21 cellular contexts compared by ENCODE assay signal in the genomic region with DNA sequence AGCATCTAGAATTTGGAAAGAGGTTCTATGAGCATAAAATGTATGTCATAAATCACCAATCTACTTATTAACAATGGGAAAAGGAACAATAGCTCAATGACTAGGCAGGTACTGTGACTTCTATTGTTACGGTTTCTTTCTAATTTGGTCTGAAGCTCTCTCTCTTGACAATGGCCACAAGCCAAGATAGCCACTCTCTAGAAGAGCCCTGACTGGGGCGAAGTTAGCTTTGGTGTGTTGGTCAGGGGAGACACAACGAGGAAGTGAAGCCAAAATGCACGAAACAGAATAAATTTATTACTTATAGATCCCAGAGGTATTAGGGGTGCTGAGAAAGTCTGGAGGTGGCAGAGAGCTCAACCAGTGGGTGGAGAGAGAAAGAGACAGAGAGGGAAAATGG. TPM values are rescaled to one million over a fixed set of nuclear protein-coding genes. Genes with fewer than 3 reads are reported as not detected.
DNase-seq lines count a peak whose midpoint lies in the region; ATAC-seq and TF ChIP-seq lines count a peak whose summit lies in the region.
"Had no signal": no experiment of that assay in that cellular context is flagged by ENCODE, and none has a peak within 500 bp of the region (broad histone marks: within the 10 kb centered on the region; RNA-seq: fewer than 3 reads in every experiment).

No MANE protein-coding gene starts in this region.

- no peaks in the 10 kb centered on the region for H3K9me3 ChIP-seq in osteoblast (ENCODE audit: low read depth, low read length)
- no peaks in the 10 kb centered on the region for H3K9me3 ChIP-seq in testis
- H3K9me3 ChIP-seq: MG63, mucosa of descending colon, neutrophil had no signal

- H4K20me1 ChIP-seq in GM23338 (replicated peaks; ENCODE audit: insufficient read depth): no peaks in the 10 kb centered on the region
- H4K20me1 ChIP-seq in osteoblast (ENCODE audit: insufficient read depth, low read length): no peaks in the 10 kb centered on the region

- no peaks in the 10 kb centered on the region for H3F3A ChIP-seq in GM23338 (replicated peaks; ENCODE audit: low read depth)

- H3K4me1 Mint-ChIP-seq in GM23338: peaks cover 8% of the 10 kb centered on the region; the same call in 2 of the 3 replicates

- ATAC-seq in GM18511 (IDR thresholded peaks at IDR 0.05; ENCODE audit: unreplicated experiment) (peak; percentile 7), GM23338 (no peak), HG02588 (IDR thresholded peaks at IDR 0.05; ENCODE audit: unreplicated experiment) (no peak)
- ATAC-seq: activated naive CD4-positive, alpha-beta T cell treated with anti-CD3 and anti-CD28 coated beads, Interleukin-2, amount 50 U/mL, for 72 hours; activated T-cell treated with anti-CD3 and anti-CD28 coated beads, Interleukin-2, amount 50 U/mL, for 4 hours; mucosa of descending colon; right cardiac atrium had no signal

- H3K4me1 ChIP-seq in GM23338 (ENCODE audit: insufficient read depth) (no peaks in the 10 kb centered on the region; the same call in 1 of the 2 replicates), osteoblast (ENCODE audit: insufficient read depth, low read length) (peaks cover 51% of the 10 kb centered on the region), testis (no peaks in the 10 kb centered on the region)

- H3K4me2 ChIP-seq in GM23338: no peak overlapping the region
- no peak overlapping the region for H3K4me2 ChIP-seq in osteoblast (ENCODE audit: insufficient read depth, low read length)

- TF ChIP-seq CTCF in GM23338 (conservative IDR thresholded peaks at IDR 0.05; ENCODE audit: low read depth in 2 of 2) (no peak), osteoblast (IDR thresholded peaks at IDR 0.05; ENCODE audit: extremely low read depth, low read depth, low read length) (no peak), testis (IDR thresholded peaks at IDR 0.05) (no peak)

- DNase-seq in GM23338 (ENCODE audit: low spot score) (no peak), NCI-H69 (lab: John Stamatoyannopoulos, UW) (peak; percentile 56), osteoblast (ENCODE audit: insufficient read length, low spot score, missing footprints) (no peak), HT-29 (ENCODE audit: low spot score) (no peak), testis (no peak)
- DNase-seq: activated CD8-positive, alpha-beta T cell treated with anti-CD3 and anti-CD28 coated beads for 36 hours; activated T-cell treated with anti-CD3 and anti-CD28 coated beads, Interleukin-2, amount 50 U/mL, for 4 hours; AML-193; brain microvascular endothelial cell; Calu3; MG63; mucosa of descending colon; NCI-H146; right cardiac atrium; T-helper 17 cell had no signal

- H3K36me3 Mint-ChIP-seq in GM23338 (ENCODE audit: low read depth): no peaks in the 10 kb centered on the region
- H3K36me3 Mint-ChIP-seq: activated naive CD4-positive, alpha-beta T cell treated with anti-CD3 and anti-CD28 coated beads, Interleukin-2, amount 50 U/mL, for 72 hours; WTC11 had no signal

- TF ChIP-seq POLR2A in testis (IDR thresholded peaks at IDR 0.05): no peak

- H3K36me3 ChIP-seq in GM23338 (ENCODE audit: insufficient read depth) (no peaks in the 10 kb centered on the region), osteoblast (ENCODE audit: insufficient read depth, low read length) (no peaks in the 10 kb centered on the region), testis (ENCODE audit: low read depth, missing control alignments) (no peaks in the 10 kb centered on the region)
- H3K36me3 ChIP-seq: brain microvascular endothelial cell, MG63, neutrophil had no signal

- H3K4me3 ChIP-seq in GM23338 (no peak overlapping the region), osteoblast (ENCODE audit: insufficient read depth, low read length) (no peak overlapping the region), testis (no peak overlapping the region)
- H3K4me3 ChIP-seq: MG63, mucosa of descending colon had no signal

- H2AFZ ChIP-seq in GM23338 (no peak overlapping the region), osteoblast (ENCODE audit: low read length) (peak overlapping the region; percentile 40)

- 79 to 89% methylated on average over 4 of the region's 4 CpGs for WGBS in testis, 2 donors

- H3K9me3 Mint-ChIP-seq in GM23338: no peaks in the 10 kb centered on the region
- H3K9me3 Mint-ChIP-seq: activated CD8-positive, alpha-beta T cell treated with anti-CD3 and anti-CD28 coated beads for 36 hours; activated naive CD4-positive, alpha-beta T cell treated with anti-CD3 and anti-CD28 coated beads, Interleukin-2, amount 50 U/mL, for 72 hours; activated T-cell treated with anti-CD3 and anti-CD28 coated beads, Interleukin-2, amount 50 U/mL, for 4 hours; dendritic cell treated with granulocyte-macrophage colony-stimulating factor and Interleukin-4, amounts not matched to agents 40 ng/mL and 50 ng/mL, for 4 days; WTC11 had no signal

- H3K9me2 ChIP-seq in GM23338 (ENCODE audit: insufficient read depth): no peaks in the 10 kb centered on the region

- no peak overlapping the region; the same call in 2 of the 3 replicates for H3K4me3 Mint-ChIP-seq in GM23338
- H3K4me3 Mint-ChIP-seq: activated CD8-positive, alpha-beta T cell treated with anti-CD3 and anti-CD28 coated beads for 36 hours; activated T-cell treated with anti-CD3 and anti-CD28 coated beads, Interleukin-2, amount 50 U/mL, for 4 hours; dendritic cell treated with granulocyte-macrophage colony-stimulating factor and Interleukin-4, amounts not matched to agents 40 ng/mL and 50 ng/mL, for 4 days; T-helper 17 cell; WTC11 had no signal

- H3K27me3 ChIP-seq in GM23338 (ENCODE audit: insufficient read depth) (no peaks in the 10 kb centered on the region), osteoblast (ENCODE audit: insufficient read depth, low read length) (no peaks in the 10 kb centered on the region), testis (no peaks in the 10 kb centered on the region)
- H3K27me3 ChIP-seq: brain microvascular endothelial cell, MG63 had no signal

- H3K27ac ChIP-seq in GM23338 (ENCODE audit: low read depth) (no peak overlapping the region), osteoblast (ENCODE audit: low read depth, low read length) (no peak overlapping the region), testis (no peak overlapping the region)
- H3K27ac ChIP-seq: neutrophil had no signal

- no peaks in the 10 kb centered on the region for H3K79me2 ChIP-seq in GM23338 (replicated peaks; ENCODE audit: insufficient read depth)
- H3K79me2 ChIP-seq in osteoblast (ENCODE audit: insufficient read depth, low read length): no peaks in the 10 kb centered on the region

- peaks cover 2% of the 10 kb centered on the region for H3K27me3 Mint-ChIP-seq in GM23338 (ENCODE audit: insufficient read depth, low read depth, poor library complexity)

- intact Hi-C loops in testis (cut with DNase I; ENCODE audit: low total_unique reads): no loop called here

- H3K27ac Mint-ChIP-seq in GM23338: peak overlapping the region; percentile 14; the same call in 1 of the 2 replicates
- H3K27ac Mint-ChIP-seq: activated CD8-positive, alpha-beta T cell treated with anti-CD3 and anti-CD28 coated beads for 36 hours; dendritic cell treated with granulocyte-macrophage colony-stimulating factor and Interleukin-4, amounts not matched to agents 40 ng/mL and 50 ng/mL, for 4 days; T-helper 17 cell; WTC11 had no signal

TF ChIP-seq in GM23338, 12 proteins besides CTCF, POLR2A, EP300 and RAD21:
- TF ChIP-seq CREB1 (CRISPR knock-in tag; IDR thresholded peaks at IDR 0.05; ENCODE audit: low read depth): no peak
- TF ChIP-seq, protein P1, sequence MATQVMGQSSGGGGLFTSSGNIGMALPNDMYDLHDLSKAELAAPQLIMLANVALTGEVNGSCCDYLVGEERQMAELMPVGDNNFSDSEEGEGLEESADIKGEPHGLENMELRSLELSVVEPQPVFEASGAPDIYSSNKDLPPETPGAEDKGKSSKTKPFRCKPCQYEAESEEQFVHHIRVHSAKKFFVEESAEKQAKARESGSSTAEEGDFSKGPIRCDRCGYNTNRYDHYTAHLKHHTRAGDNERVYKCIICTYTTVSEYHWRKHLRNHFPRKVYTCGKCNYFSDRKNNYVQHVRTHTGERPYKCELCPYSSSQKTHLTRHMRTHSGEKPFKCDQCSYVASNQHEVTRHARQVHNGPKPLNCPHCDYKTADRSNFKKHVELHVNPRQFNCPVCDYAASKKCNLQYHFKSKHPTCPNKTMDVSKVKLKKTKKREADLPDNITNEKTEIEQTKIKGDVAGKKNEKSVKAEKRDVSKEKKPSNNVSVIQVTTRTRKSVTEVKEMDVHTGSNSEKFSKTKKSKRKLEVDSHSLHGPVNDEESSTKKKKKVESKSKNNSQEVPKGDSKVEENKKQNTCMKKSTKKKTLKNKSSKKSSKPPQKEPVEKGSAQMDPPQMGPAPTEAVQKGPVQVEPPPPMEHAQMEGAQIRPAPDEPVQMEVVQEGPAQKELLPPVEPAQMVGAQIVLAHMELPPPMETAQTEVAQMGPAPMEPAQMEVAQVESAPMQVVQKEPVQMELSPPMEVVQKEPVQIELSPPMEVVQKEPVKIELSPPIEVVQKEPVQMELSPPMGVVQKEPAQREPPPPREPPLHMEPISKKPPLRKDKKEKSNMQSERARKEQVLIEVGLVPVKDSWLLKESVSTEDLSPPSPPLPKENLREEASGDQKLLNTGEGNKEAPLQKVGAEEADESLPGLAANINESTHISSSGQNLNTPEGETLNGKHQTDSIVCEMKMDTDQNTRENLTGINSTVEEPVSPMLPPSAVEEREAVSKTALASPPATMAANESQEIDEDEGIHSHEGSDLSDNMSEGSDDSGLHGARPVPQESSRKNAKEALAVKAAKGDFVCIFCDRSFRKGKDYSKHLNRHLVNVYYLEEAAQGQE (IDR thresholded peaks at IDR 0.05; ENCODE audit: unreplicated experiment): no peak

RNA-seq across cellular contexts. Expression of a gene that starts 9.4 kb away (rescaled TPM):
- total RNA-seq in GM23338 (2014; rRNA removed; shearing (Covaris generic)): 117 and 137 TPM in 2 replicates
- polyA plus RNA-seq in GM23338 (2016; fragmentation: Nextera tagmentation; extraction: Ambion mirVana): 31.1 and 33.1 TPM in 2 replicates
- total RNA-seq in osteoblast: 148 and 157 TPM in 2 replicates
- total RNA-seq in HT-29 (2014; rRNA removed; shearing (Covaris generic)): 69.9 and 76.8 TPM in 2 replicates
- total RNA-seq in testis: 100 to 1,000 TPM; 116 to 199 TPM
- polyA plus RNA-seq in testis (ENCODE audit: insufficient read depth, low read depth, low replicate concordance): 138 TPM
